ENCODE assay signal across 12 cellular contexts in the genomic region with DNA sequence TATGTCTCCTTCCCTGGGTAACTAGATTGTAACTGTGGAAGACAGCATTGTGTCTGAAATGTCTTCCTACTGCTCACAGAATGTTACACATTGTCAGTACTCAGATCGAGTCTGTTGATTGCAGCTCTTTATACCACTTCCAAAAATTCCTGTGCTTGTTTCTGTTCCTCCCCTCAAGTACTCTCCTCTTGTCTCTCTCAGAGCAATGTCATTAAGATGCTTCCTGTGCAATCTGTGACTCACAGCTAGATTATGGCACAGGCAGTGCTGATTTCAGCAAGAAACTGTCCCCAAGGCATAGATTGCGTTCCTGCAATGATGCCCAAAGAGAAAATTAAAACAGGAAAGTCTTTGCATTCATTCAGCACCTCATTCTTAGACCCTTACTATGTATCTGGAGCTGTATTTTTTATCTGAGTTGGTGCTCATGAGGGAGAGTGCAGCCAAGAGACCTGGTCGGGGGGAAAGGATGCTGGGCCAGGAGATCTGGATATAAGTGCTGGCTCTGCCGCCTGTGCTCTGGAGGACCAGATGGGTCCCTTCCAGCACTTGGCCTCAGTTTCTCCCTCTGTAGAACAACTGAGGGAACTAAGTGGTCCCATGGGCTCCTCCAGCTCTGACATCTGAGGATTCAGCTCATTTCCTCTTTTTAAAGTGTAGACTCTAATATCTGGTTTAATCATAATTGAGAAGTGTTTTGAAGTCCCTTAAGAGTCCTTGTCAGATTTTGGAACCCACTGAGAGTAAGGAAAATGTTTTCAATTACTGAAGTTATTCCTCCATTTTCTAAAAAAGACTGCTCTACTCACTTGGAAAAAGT. TPM values are rescaled to one million over a fixed set of nuclear protein-coding genes. Genes with fewer than 3 reads are reported as not detected.
DNase-seq lines count a peak whose midpoint lies in the region; ATAC-seq and TF ChIP-seq lines count a peak whose summit lies in the region.
"Had no signal": no experiment of that assay in that cellular context is flagged by ENCODE, and none has a peak within 500 bp of the region (broad histone marks: within the 10 kb centered on the region; RNA-seq: fewer than 3 reads in every experiment).

No MANE protein-coding gene starts in this region.

- ATAC-seq in WTC11 (peak; percentile 69), upper lobe of right lung (peak; percentile 80)

- peaks cover 16% of the 10 kb centered on the region for H3K4me1 Mint-ChIP-seq in activated naive CD8-positive, alpha-beta T cell (ENCODE audit: low read depth)
- peaks cover 24% of the 10 kb centered on the region for H3K4me1 Mint-ChIP-seq in activated naive CD8-positive, alpha-beta T cell treated with anti-CD3 and anti-CD28 coated beads for 36 hours
- H3K4me1 Mint-ChIP-seq in WTC11, result peaks cover 35% of the 10 kb centered on the region

- no peaks in the 10 kb centered on the region for H3K27me3 Mint-ChIP-seq in activated naive CD8-positive, alpha-beta T cell
- no peaks in the 10 kb centered on the region for H3K27me3 Mint-ChIP-seq in activated naive CD8-positive, alpha-beta T cell treated with anti-CD3 and anti-CD28 coated beads for 36 hours
- 0 out of 2 replicates have a peak, but pooled peaks cover 1% of the 10 kb centered on the region for H3K27me3 Mint-ChIP-seq in WTC11 (ENCODE audit: low read depth)

- no peak overlapping the region for H3K4me3 ChIP-seq in upper lobe of right lung
- no peak overlapping the region for H3K4me3 ChIP-seq in vagina
- H3K4me3 ChIP-seq: tibial artery had no signal

- POLR2A ChIA-PET in WTC11 (lab: Charles Lee), result interaction anchor here (0.6 kb wide), 2 partner anchors 84 to 89 kb away, joined by 3 to 4 read pairs; no protein-coding TSS in a partner anchor

- H3K36me3 Mint-ChIP-seq in activated naive CD8-positive, alpha-beta T cell, result no peaks in the 10 kb centered on the region
- no peaks in the 10 kb centered on the region for H3K36me3 Mint-ChIP-seq in activated naive CD8-positive, alpha-beta T cell treated with anti-CD3 and anti-CD28 coated beads for 36 hours
- H3K36me3 Mint-ChIP-seq in WTC11, result no peaks in the 10 kb centered on the region

- no peak for DNase-seq in activated naive CD8-positive, alpha-beta T cell treated with anti-CD3 and anti-CD28 coated beads for 36 hours
- no peak for DNase-seq in WTC11 (ENCODE audit: low spot score)
- peak; percentile 50 for DNase-seq in iris pigment epithelial cell (ENCODE audit: low read depth)
- no peak for DNase-seq in upper lobe of right lung
- no peak for DNase-seq in stimulated activated CD4-positive, alpha-beta T cell treated with anti-CD3 and anti-CD28 coated beads, Interleukin-2, amount 100 ng/mL, for 48 hours
- DNase-seq in GM19238 (ENCODE audit: insufficient read length, low spot score), result no peak
- no peak for DNase-seq in vagina (ENCODE audit: extremely low spot score in 2 of 2)
- DNase-seq: activated effector memory CD4-positive, alpha-beta T cell treated with Interleukin-2 at 50 U/mL for 16 hours; DMS 273 treated with DMSO at 0.1 percent for 48 hours had no signal

- no peak overlapping the region for H3K4me3 Mint-ChIP-seq in activated naive CD8-positive, alpha-beta T cell
- no peak overlapping the region for H3K4me3 Mint-ChIP-seq in activated naive CD8-positive, alpha-beta T cell treated with anti-CD3 and anti-CD28 coated beads for 36 hours
- no peak overlapping the region for H3K4me3 Mint-ChIP-seq in WTC11

- CTCF ChIA-PET in WTC11 (lab: Charles Lee), result interaction anchor here (0.6 to 2.9 kb wide), 10 partner anchors 9 to 666 kb away, joined by 3 to 17 read pairs (median 4); partner anchors contain the start of genes GNPDA1 and PCDHGB4

- TF ChIP-seq CTCF in WTC11 (IDR thresholded peaks at IDR 0.05) (no peak), upper lobe of right lung (IDR thresholded peaks at IDR 0.05) (no peak), vagina (IDR thresholded peaks at IDR 0.05) (no peak)

- no peaks in the 10 kb centered on the region for H3K9me3 Mint-ChIP-seq in activated naive CD8-positive, alpha-beta T cell (ENCODE audit: low read depth)
- no peaks in the 10 kb centered on the region for H3K9me3 Mint-ChIP-seq in activated naive CD8-positive, alpha-beta T cell treated with anti-CD3 and anti-CD28 coated beads for 36 hours
- H3K9me3 Mint-ChIP-seq in WTC11, result no peaks in the 10 kb centered on the region

- H3K27ac ChIP-seq in upper lobe of right lung (peak overlapping the region; percentile 5), vagina (no peak overlapping the region)
- H3K27ac ChIP-seq: HL-60, tibial artery had no signal

- H3K36me3 ChIP-seq in upper lobe of right lung (no peaks in the 10 kb centered on the region), vagina (no peaks in the 10 kb centered on the region)
- H3K36me3 ChIP-seq: tibial artery had no signal

- H3K27ac Mint-ChIP-seq in activated naive CD8-positive, alpha-beta T cell, result peak overlapping the region; percentile 38
- H3K27ac Mint-ChIP-seq in activated naive CD8-positive, alpha-beta T cell treated with anti-CD3 and anti-CD28 coated beads for 36 hours, result no peak overlapping the region
- 0 out of 2 replicates have a peak overlapping the region, but pooled peaks have one; percentile 44 for H3K27ac Mint-ChIP-seq in WTC11

- H3K9me3 ChIP-seq in upper lobe of right lung (no peaks in the 10 kb centered on the region), vagina (no peaks in the 10 kb centered on the region)
- H3K9me3 ChIP-seq: tibial artery had no signal

- intact Hi-C loops in upper lobe of right lung (cut with DNase I) (no loop called here), vagina (cut with DNase I) (no loop called here)

- peaks cover 10% of the 10 kb centered on the region for H3K4me1 ChIP-seq in upper lobe of right lung
- H3K4me1 ChIP-seq in vagina, result peaks cover 6% of the 10 kb centered on the region

- TF ChIP-seq POLR2A in vagina (IDR thresholded peaks at IDR 0.05), result no peak

- H3K27me3 ChIP-seq in upper lobe of right lung (no peaks in the 10 kb centered on the region), vagina (no peaks in the 10 kb centered on the region)
- H3K27me3 ChIP-seq: tibial artery had no signal

TF ChIP-seq in WTC11, 78 proteins besides CTCF, POLR2A, EP300 and RAD21:
- TF ChIP-seq ZNF121 (CRISPR knock-in tag; IDR thresholded peaks at IDR 0.05) (no peak), CBFB (CRISPR knock-in tag; IDR thresholded peaks at IDR 0.05; ENCODE audit: low read depth) (no peak), FOXP1 (CRISPR knock-in tag; IDR thresholded peaks at IDR 0.05; ENCODE audit: borderline replicate concordance) (no peak), JAZF1 (CRISPR knock-in tag; IDR thresholded peaks at IDR 0.05) (no peak), TEAD4 (CRISPR knock-in tag; IDR thresholded peaks at IDR 0.05) (no peak), NR2C2 (CRISPR knock-in tag; IDR thresholded peaks at IDR 0.05) (no peak), NFATC4 (CRISPR knock-in tag; IDR thresholded peaks at IDR 0.05) (no peak), SP1 (CRISPR knock-in tag; conservative IDR thresholded peaks at IDR 0.05) (no peak)
- TF ChIP-seq, protein P1, sequence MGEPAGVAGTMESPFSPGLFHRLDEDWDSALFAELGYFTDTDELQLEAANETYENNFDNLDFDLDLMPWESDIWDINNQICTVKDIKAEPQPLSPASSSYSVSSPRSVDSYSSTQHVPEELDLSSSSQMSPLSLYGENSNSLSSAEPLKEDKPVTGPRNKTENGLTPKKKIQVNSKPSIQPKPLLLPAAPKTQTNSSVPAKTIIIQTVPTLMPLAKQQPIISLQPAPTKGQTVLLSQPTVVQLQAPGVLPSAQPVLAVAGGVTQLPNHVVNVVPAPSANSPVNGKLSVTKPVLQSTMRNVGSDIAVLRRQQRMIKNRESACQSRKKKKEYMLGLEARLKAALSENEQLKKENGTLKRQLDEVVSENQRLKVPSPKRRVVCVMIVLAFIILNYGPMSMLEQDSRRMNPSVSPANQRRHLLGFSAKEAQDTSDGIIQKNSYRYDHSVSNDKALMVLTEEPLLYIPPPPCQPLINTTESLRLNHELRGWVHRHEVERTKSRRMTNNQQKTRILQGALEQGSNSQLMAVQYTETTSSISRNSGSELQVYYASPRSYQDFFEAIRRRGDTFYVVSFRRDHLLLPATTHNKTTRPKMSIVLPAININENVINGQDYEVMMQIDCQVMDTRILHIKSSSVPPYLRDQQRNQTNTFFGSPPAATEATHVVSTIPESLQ (CRISPR knock-in tag; IDR thresholded peaks at IDR 0.05), result no peak
- TF ChIP-seq, protein P2, sequence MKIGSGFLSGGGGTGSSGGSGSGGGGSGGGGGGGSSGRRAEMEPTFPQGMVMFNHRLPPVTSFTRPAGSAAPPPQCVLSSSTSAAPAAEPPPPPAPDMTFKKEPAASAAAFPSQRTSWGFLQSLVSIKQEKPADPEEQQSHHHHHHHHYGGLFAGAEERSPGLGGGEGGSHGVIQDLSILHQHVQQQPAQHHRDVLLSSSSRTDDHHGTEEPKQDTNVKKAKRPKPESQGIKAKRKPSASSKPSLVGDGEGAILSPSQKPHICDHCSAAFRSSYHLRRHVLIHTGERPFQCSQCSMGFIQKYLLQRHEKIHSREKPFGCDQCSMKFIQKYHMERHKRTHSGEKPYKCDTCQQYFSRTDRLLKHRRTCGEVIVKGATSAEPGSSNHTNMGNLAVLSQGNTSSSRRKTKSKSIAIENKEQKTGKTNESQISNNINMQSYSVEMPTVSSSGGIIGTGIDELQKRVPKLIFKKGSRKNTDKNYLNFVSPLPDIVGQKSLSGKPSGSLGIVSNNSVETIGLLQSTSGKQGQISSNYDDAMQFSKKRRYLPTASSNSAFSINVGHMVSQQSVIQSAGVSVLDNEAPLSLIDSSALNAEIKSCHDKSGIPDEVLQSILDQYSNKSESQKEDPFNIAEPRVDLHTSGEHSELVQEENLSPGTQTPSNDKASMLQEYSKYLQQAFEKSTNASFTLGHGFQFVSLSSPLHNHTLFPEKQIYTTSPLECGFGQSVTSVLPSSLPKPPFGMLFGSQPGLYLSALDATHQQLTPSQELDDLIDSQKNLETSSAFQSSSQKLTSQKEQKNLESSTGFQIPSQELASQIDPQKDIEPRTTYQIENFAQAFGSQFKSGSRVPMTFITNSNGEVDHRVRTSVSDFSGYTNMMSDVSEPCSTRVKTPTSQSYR (CRISPR knock-in tag; IDR thresholded peaks at IDR 0.05), result no peak

RNA-seq across cellular contexts. Expression of gene GNPDA1, which starts 40.8 kb away (rescaled TPM):
- 100 to 1,000 TPM; 140 to 148 TPM for total RNA-seq in activated naive CD8-positive, alpha-beta T cell treated with anti-CD3 and anti-CD28 coated beads for 36 hours
- total RNA-seq in WTC11 (2021) (54.8 to 67.3 TPM (median 62.9 TPM) in 3 replicates), upper lobe of right lung (36.2 TPM), vagina (25.3 TPM)

RNA-seq across cellular contexts. Expression of gene NDFIP1, which starts 54.9 kb away (rescaled TPM):
- total RNA-seq in activated naive CD8-positive, alpha-beta T cell treated with anti-CD3 and anti-CD28 coated beads for 36 hours, result 100 to 1,000 TPM in 1 of 2 experiments, 10 to 100 TPM in 1; 97.3 to 100 TPM
- total RNA-seq in WTC11 (2021) (26.4 to 27.6 TPM (median 26.6 TPM) in 3 replicates), upper lobe of right lung (68.1 TPM), vagina (178 TPM)
